ENCODE assay signal across 19 cellular contexts in genomic region chr6:21529431-21529830, GRCh38.
"Had no signal": no experiment of that assay in that cellular context is flagged by ENCODE, and none has a peak within 500 bp of the region (broad histone marks: within the 10 kb centered on the region; RNA-seq: fewer than 3 reads in every experiment).

No MANE protein-coding gene starts in this region.

- H3K4me1 ChIP-seq: SJSA1 had no signal

- H3K27me3 ChIP-seq: SJSA1 had no signal

- DNase-seq: KBM-7, MV-4-11, NCI-H1048, NCI-H1105, NCI-H1417, NCI-H1436 treated with DMSO at 0.1 percent for 48 hours, NCI-H1694, NCI-H187 treated with DMSO at 0.1 percent for 48 hours, NCI-H2029 treated with DMSO at 0.1 percent for 48 hours, NCI-H2171 treated with DMSO at 0.1 percent for 48 hours, NCI-H345, NCI-H446 treated with DMSO at 0.1 percent for 48 hours, NCI-H510A treated with DMSO at 0.1 percent for 48 hours, Right ventricle myocardium superior, RPMI8226, SIG-M5 had no signal

- H3K4me3 ChIP-seq: SJSA1, SK-N-MC had no signal

- H3K36me3 ChIP-seq: SJSA1 had no signal

- H3K27ac ChIP-seq: HL-60, SJSA1, SK-N-MC had no signal
